Comparison of ENCODE assay signal across 26 cellular contexts in the genomic region with DNA sequence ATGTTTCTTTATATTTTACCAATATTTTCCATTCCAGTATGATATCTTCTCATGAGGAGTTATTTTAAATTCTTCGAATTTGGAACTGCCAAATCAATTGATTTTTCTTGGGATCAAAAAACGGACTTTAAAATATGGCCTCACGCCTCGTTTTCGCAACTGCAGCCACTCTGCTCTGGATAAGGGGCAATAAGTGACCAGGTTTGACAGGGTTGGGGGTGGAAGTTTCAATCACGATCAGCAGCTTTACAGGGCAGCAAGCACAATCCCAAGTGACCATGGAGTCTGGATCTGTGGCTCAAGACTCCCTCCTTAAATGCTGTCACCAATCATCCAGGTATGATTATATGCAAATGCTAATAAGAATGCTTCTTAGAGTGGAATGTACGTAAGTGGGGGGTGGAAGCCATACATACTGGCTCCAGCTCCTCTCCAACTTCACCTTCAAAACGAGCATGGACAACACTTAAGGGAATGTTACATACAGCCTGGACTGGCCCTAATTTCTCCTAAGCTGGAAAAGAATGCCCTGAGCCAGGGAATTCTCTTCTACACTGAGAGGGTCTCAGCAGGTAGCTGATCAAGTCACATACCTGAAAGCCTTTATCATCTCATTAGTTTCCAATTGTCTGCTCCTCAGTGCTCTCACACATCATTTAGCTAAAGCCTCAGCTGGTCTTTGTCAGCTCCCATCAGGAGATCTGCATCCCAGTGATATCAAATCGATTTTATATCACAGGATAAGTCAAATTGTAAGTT.
"Had no signal": no experiment of that assay in that cellular context is flagged by ENCODE, and none has a peak within 500 bp of the region (broad histone marks: within the 10 kb centered on the region; RNA-seq: fewer than 3 reads in every experiment).

No MANE protein-coding gene starts in this region.

- DNase-seq: activated CD4-positive, alpha-beta T cell treated with anti-CD3 and anti-CD28 coated beads for 36 hours; activated CD4-positive, CD25-positive, alpha-beta regulatory T cell; activated CD8-positive, alpha-beta memory T cell treated with anti-CD3 and anti-CD28 coated beads, Interleukin-2, amount 10 ng/mL, durations not matched to agents 7 days and 5 days; activated CD8-positive, alpha-beta T cell treated with anti-CD3 and anti-CD28 coated beads, Interleukin-2, amount 10 ng/mL, durations not matched to agents 7 days and 5 days; activated naive CD4-positive, alpha-beta T cell; activated T-cell treated with anti-CD3 and anti-CD28 coated beads, Interleukin-2, amount 50 U/mL, for 48 hours; central memory CD4-positive, alpha-beta T cell; foreskin fibroblast; head of caudate nucleus; hippocampal formation; left ventricle myocardium superior; midbrain; naive thymus-derived CD4-positive, alpha-beta T cell; occipital lobe; psoas muscle; stimulated activated CD4-positive, alpha-beta T cell treated with anti-CD3 and anti-CD28 coated beads, Interleukin-2, amount 100 ng/mL, for 24 hours; stimulated activated naive CD4-positive, alpha-beta T cell; tibial artery; upper lobe of right lung had no signal

- ATAC-seq: activated CD4-positive, alpha-beta T cell treated with anti-CD3 and anti-CD28 coated beads for 36 hours; activated CD8-positive, alpha-beta memory T cell treated with anti-CD3 and anti-CD28 coated beads, Interleukin-2, amount 10 ng/mL, durations not matched to agents 7 days and 5 days; activated CD8-positive, alpha-beta T cell treated with anti-CD3 and anti-CD28 coated beads, Interleukin-2, amount 10 ng/mL, durations not matched to agents 7 days and 5 days; activated naive CD4-positive, alpha-beta T cell treated with anti-CD3 and anti-CD28 coated beads, Interleukin-2, amount 50 U/mL, for 72 hours; esophagus mucosa; left ventricle myocardium superior; naive thymus-derived CD4-positive, alpha-beta T cell; psoas muscle; upper lobe of right lung had no signal

- H3K27me3 Mint-ChIP-seq: activated CD4-positive, alpha-beta T cell treated with anti-CD3 and anti-CD28 coated beads for 36 hours; activated CD8-positive, alpha-beta memory T cell treated with anti-CD3 and anti-CD28 coated beads, Interleukin-2, amount 10 ng/mL, durations not matched to agents 7 days and 5 days; naive thymus-derived CD4-positive, alpha-beta T cell had no signal

- H3K36me3 Mint-ChIP-seq: activated CD8-positive, alpha-beta memory T cell treated with anti-CD3 and anti-CD28 coated beads, Interleukin-2, amount 10 ng/mL, durations not matched to agents 7 days and 5 days; activated naive CD4-positive, alpha-beta T cell treated with anti-CD3 and anti-CD28 coated beads, Interleukin-2, amount 50 U/mL, for 72 hours; naive thymus-derived CD4-positive, alpha-beta T cell had no signal

- H3K27ac Mint-ChIP-seq: activated CD4-positive, alpha-beta T cell treated with anti-CD3 and anti-CD28 coated beads for 36 hours; activated CD8-positive, alpha-beta memory T cell treated with anti-CD3 and anti-CD28 coated beads, Interleukin-2, amount 10 ng/mL, durations not matched to agents 7 days and 5 days; activated CD8-positive, alpha-beta T cell treated with anti-CD3 and anti-CD28 coated beads, Interleukin-2, amount 10 ng/mL, durations not matched to agents 7 days and 5 days; activated naive CD4-positive, alpha-beta T cell treated with anti-CD3 and anti-CD28 coated beads, Interleukin-2, amount 50 U/mL, for 72 hours; activated T-helper 2 cell treated with anti-CD3 and anti-CD28 coated beads, Interferon-gamma antibody, Interleukin-2, Interleukin-4, amounts not matched to agents 10 μg/mL and 5 μg/mL and 100 μg/mL, durations not matched to agents 14 hours and 24 hours and 36 hours; naive thymus-derived CD4-positive, alpha-beta T cell; T-helper 2 cell treated with Interferon-gamma antibody and Interleukin-4, amounts not matched to agents 5 μg/mL and 100 μg/mL, for 36 hours had no signal

- H3K27me3 ChIP-seq: breast epithelium, suprapubic skin, tibial artery, upper lobe of right lung had no signal

- H3K4me3 Mint-ChIP-seq: activated CD4-positive, alpha-beta T cell treated with anti-CD3 and anti-CD28 coated beads for 36 hours; activated CD8-positive, alpha-beta memory T cell treated with anti-CD3 and anti-CD28 coated beads, Interleukin-2, amount 10 ng/mL, durations not matched to agents 7 days and 5 days; activated CD8-positive, alpha-beta T cell treated with anti-CD3 and anti-CD28 coated beads, Interleukin-2, amount 10 ng/mL, durations not matched to agents 7 days and 5 days; naive thymus-derived CD4-positive, alpha-beta T cell; T-helper 2 cell treated with Interferon-gamma antibody and Interleukin-4, amounts not matched to agents 5 μg/mL and 100 μg/mL, for 36 hours had no signal

- H3K4me1 Mint-ChIP-seq: activated CD4-positive, alpha-beta T cell treated with anti-CD3 and anti-CD28 coated beads for 36 hours; activated CD8-positive, alpha-beta memory T cell treated with anti-CD3 and anti-CD28 coated beads, Interleukin-2, amount 10 ng/mL, durations not matched to agents 7 days and 5 days; naive thymus-derived CD4-positive, alpha-beta T cell had no signal

- H3K36me3 ChIP-seq: suprapubic skin, tibial artery, upper lobe of right lung had no signal

- H3K4me3 ChIP-seq: breast epithelium, psoas muscle, smooth muscle cell, suprapubic skin, tibial artery, upper lobe of right lung had no signal

- H3K9me3 Mint-ChIP-seq: activated naive CD4-positive, alpha-beta T cell treated with anti-CD3 and anti-CD28 coated beads, Interleukin-2, amount 50 U/mL, for 72 hours; T-helper 2 cell treated with Interferon-gamma antibody and Interleukin-4, amounts not matched to agents 5 μg/mL and 100 μg/mL, for 36 hours had no signal
